16 cellular contexts compared by ENCODE assay signal in genomic region chr7:81573128-81573527, GRCh38.
A peak's percentile ranks its signal among the peaks of the same experiment; 100 is the strongest.
DNase-seq lines count a peak whose midpoint lies in the region; ATAC-seq and TF ChIP-seq lines count a peak whose summit lies in the region.
"Had no signal": no experiment of that assay in that cellular context is flagged by ENCODE, and none has a peak within 500 bp of the region (broad histone marks: within the 10 kb centered on the region; RNA-seq: fewer than 3 reads in every experiment).

No MANE protein-coding gene starts in this region.

- no peaks in the 10 kb centered on the region for H3K79me2 ChIP-seq in osteoblast (ENCODE audit: insufficient read depth, low read length)

- peak overlapping the region; percentile 63 for H2AFZ ChIP-seq in osteoblast (ENCODE audit: low read length)

- H3K4me1 ChIP-seq in osteoblast (ENCODE audit: insufficient read depth, low read length) = peaks cover 4% of the 10 kb centered on the region

- peak; percentile 28 for DNase-seq in DMS 273 (lab: John Stamatoyannopoulos, UW; ENCODE audit: unreplicated experiment)
- DNase-seq in DMS 273 treated with DMSO at 0.1 percent for 48 hours (lab: John Stamatoyannopoulos, UW) = no peak
- peak; percentile 14 for DNase-seq in RPMI7951 (ENCODE audit: low read depth)
- DNase-seq in brain microvascular endothelial cell = no peak
- DNase-seq in osteoblast (ENCODE audit: insufficient read length, low spot score, missing footprints) = no peak
- DNase-seq in activated naive CD8-positive, alpha-beta T cell treated with anti-CD3 and anti-CD28 coated beads for 36 hours = no peak
- DNase-seq in T-helper 9 cell = no peak
- DNase-seq: CD8-positive, alpha-beta T cell; COR-L47; DMS53; HFFc6 had no signal

- H4K20me1 ChIP-seq in osteoblast (ENCODE audit: insufficient read depth, low read length) = no peaks in the 10 kb centered on the region

- no peak for TF ChIP-seq CTCF in brain microvascular endothelial cell (IDR thresholded peaks at IDR 0.05; ENCODE audit: low read depth, low read length, missing control alignments)
- no peak for TF ChIP-seq CTCF in osteoblast (IDR thresholded peaks at IDR 0.05; ENCODE audit: extremely low read depth, low read depth, low read length)

- ATAC-seq in GM21786 (IDR thresholded peaks at IDR 0.05; ENCODE audit: unreplicated experiment) = no peak
- ATAC-seq: CD8-positive, alpha-beta T cell had no signal

- H3K27me3 Mint-ChIP-seq in activated naive CD8-positive, alpha-beta T cell treated with anti-CD3 and anti-CD28 coated beads for 36 hours = no peaks in the 10 kb centered on the region

- H3K9me3 ChIP-seq in osteoblast (ENCODE audit: low read depth, low read length) = no peaks in the 10 kb centered on the region
- H3K9me3 ChIP-seq: HAP-1 had no signal

- no peak overlapping the region for H3K4me3 Mint-ChIP-seq in activated naive CD8-positive, alpha-beta T cell treated with anti-CD3 and anti-CD28 coated beads for 36 hours
- H3K4me3 Mint-ChIP-seq: CD14-positive monocyte; CD8-positive, alpha-beta T cell; HFFc6 had no signal

- H3K36me3 ChIP-seq in brain microvascular endothelial cell (replicated peaks) = no peaks in the 10 kb centered on the region
- no peaks in the 10 kb centered on the region for H3K36me3 ChIP-seq in osteoblast (ENCODE audit: insufficient read depth, low read length)
- H3K36me3 ChIP-seq: HAP-1 had no signal

- H3K4me2 ChIP-seq in osteoblast (ENCODE audit: insufficient read depth, low read length) = no peak overlapping the region

- peak overlapping the region; percentile 96 for H3K27ac ChIP-seq in brain microvascular endothelial cell
- H3K27ac ChIP-seq in osteoblast (ENCODE audit: low read depth, low read length) = peak overlapping the region; percentile 11
- H3K27ac ChIP-seq: 22Rv1, HL-60 had no signal

- no peaks in the 10 kb centered on the region for H3K36me3 Mint-ChIP-seq in activated naive CD8-positive, alpha-beta T cell treated with anti-CD3 and anti-CD28 coated beads for 36 hours
- H3K36me3 Mint-ChIP-seq: CD14-positive monocyte; CD8-positive, alpha-beta T cell had no signal

- no peaks in the 10 kb centered on the region for H3K27me3 ChIP-seq in brain microvascular endothelial cell (replicated peaks)
- H3K27me3 ChIP-seq in osteoblast (ENCODE audit: insufficient read depth, low read length) = no peaks in the 10 kb centered on the region

- no peak overlapping the region for H3K27ac Mint-ChIP-seq in activated naive CD8-positive, alpha-beta T cell treated with anti-CD3 and anti-CD28 coated beads for 36 hours
- H3K27ac Mint-ChIP-seq: CD14-positive monocyte; CD8-positive, alpha-beta T cell; HFFc6 had no signal

- in situ Hi-C loops in brain microvascular endothelial cell (cut with HindIII; ENCODE audit: low pct_ligation_motif_present, low sequenced_read_pairs) = no loop called here

- H3K4me3 ChIP-seq in brain microvascular endothelial cell (ENCODE audit: low read depth, low read length) (no peak overlapping the region), osteoblast (ENCODE audit: insufficient read depth, low read length) (no peak overlapping the region)
- H3K4me3 ChIP-seq: HAP-1 had no signal

- H3K4me1 Mint-ChIP-seq in activated naive CD8-positive, alpha-beta T cell treated with anti-CD3 and anti-CD28 coated beads for 36 hours = no peaks in the 10 kb centered on the region
- H3K4me1 Mint-ChIP-seq: CD14-positive monocyte had no signal

- no peaks in the 10 kb centered on the region for H3K9me3 Mint-ChIP-seq in activated naive CD8-positive, alpha-beta T cell treated with anti-CD3 and anti-CD28 coated beads for 36 hours
- H3K9me3 Mint-ChIP-seq: CD8-positive, alpha-beta T cell; HFFc6 had no signal

Comparison
In these comparisons a context has a peak if more than half of its experiments do, and no peak if none do; other contexts are left out.
1. DNase-seq: peak in DMS 273 (single experiment) and RPMI7951 (single experiment); none in DMS 273 treated with DMSO at 0.1 percent for 48 hours (single experiment), brain microvascular endothelial cell (single experiment), osteoblast (single experiment), activated naive CD8-positive, alpha-beta T cell treated with anti-CD3 and anti-CD28 coated beads for 36 hours (single experiment) and T-helper 9 cell (single experiment).